ENCODE assay signal across 8 cellular contexts in genomic region chr18:11909081-11909410, GRCh38. TPM values are rescaled to one million over a fixed set of nuclear protein-coding genes. Genes with fewer than 3 reads are reported as not detected.
DNase-seq lines count a peak whose midpoint lies in the region; FAIRE-seq and TF ChIP-seq lines count a peak whose summit lies in the region.

No MANE protein-coding gene starts in this region.

- H3K9me3 Mint-ChIP-seq in progenitor cell of endocrine pancreas (ENCODE audit: low read depth) = no peaks in the 10 kb centered on the region

- no peaks in the 10 kb centered on the region for H3K36me3 Mint-ChIP-seq in progenitor cell of endocrine pancreas (ENCODE audit: insufficient read depth)

- H3K4me1 ChIP-seq in esophagus squamous epithelium = peaks cover 9 to 25% (median 12%) of the 10 kb centered on the region in 3 donors

- H3K27me3 ChIP-seq in esophagus squamous epithelium = no peaks in the 10 kb centered on the region

- 0 to 4% methylated on average over 8 of the region's 8 CpGs for WGBS in esophagus squamous epithelium, 2 donors

- FAIRE-seq in GM19239 (lab: Jason Lieb, UNC) = peak; percentile 82

- CTCF ChIA-PET in RWPE1 (lab: Yijun Ruan, JAX) = interaction anchor here (0.9 kb wide), 1 partner anchor 86 kb away, joined by 5 read pairs; no protein-coding TSS in a partner anchor

- no peaks in the 10 kb centered on the region for H3K9me3 ChIP-seq in esophagus squamous epithelium

- no peak for TF ChIP-seq CTCF in RWPE1 (conservative IDR thresholded peaks at IDR 0.05; ENCODE audit: low read depth)
- TF ChIP-seq CTCF in esophagus squamous epithelium (IDR thresholded peaks at IDR 0.05) = no peak
- TF ChIP-seq CTCF in progenitor cell of endocrine pancreas (IDR thresholded peaks at IDR 0.05; ENCODE audit: unreplicated experiment) = no peak

- no peaks in the 10 kb centered on the region for H3K27me3 Mint-ChIP-seq in progenitor cell of endocrine pancreas

- peak overlapping the region; percentile 91 for H3K27ac Mint-ChIP-seq in progenitor cell of endocrine pancreas

- peaks cover 20% of the 10 kb centered on the region for H3K4me1 Mint-ChIP-seq in progenitor cell of endocrine pancreas (ENCODE audit: low read depth)

- TF ChIP-seq POLR2A in esophagus squamous epithelium (IDR thresholded peaks at IDR 0.05) = no peak

- peak overlapping the region; percentile 81 to 93 (median 88) for H3K4me3 ChIP-seq in esophagus squamous epithelium

- POLR2A ChIA-PET in RWPE1 (lab: Yijun Ruan, JAX; ENCODE audit: low non-redundant PET) = no interaction called here

- H3K36me3 ChIP-seq in esophagus squamous epithelium = peaks cover 0 to 17% (median 0%) of the 10 kb centered on the region in 3 donors

- H3K4me3 Mint-ChIP-seq in progenitor cell of endocrine pancreas (ENCODE audit: low read depth) = peak overlapping the region; percentile 77

- DNase-seq in GM19239 (ENCODE audit: insufficient read length, low spot score) = no peak
- no peak for DNase-seq in RWPE1 (ENCODE audit: low spot score)
- DNase-seq in esophagus squamous epithelium (lab: John Stamatoyannopoulos, UW) = no peak
- no peak for DNase-seq in progenitor cell of endocrine pancreas (ENCODE audit: low spot score, unreplicated experiment)
- DNase-seq in stimulated activated CD4-positive, alpha-beta T cell treated with anti-CD3 and anti-CD28 coated beads, Interleukin-2, amount 100 ng/mL, for 48 hours = no peak
- DNase-seq in NCI-H1436 (lab: John Stamatoyannopoulos, UW) = no peak
- DNase-seq in CD1c-positive myeloid dendritic cell (ENCODE audit: extremely low spot score) = no peak
- DNase-seq in NCI-H69 (lab: John Stamatoyannopoulos, UW) = no peak

- intact Hi-C loops in esophagus squamous epithelium (cut with DNase I) = no loop called here

- H3K27ac ChIP-seq in RWPE1 (peak overlapping the region; percentile 90), esophagus squamous epithelium (peak overlapping the region; percentile 97 to 100 (median 100))

RNA-seq across cellular contexts. Expression of gene MPPE1, which starts 0.9 kb away (rescaled TPM):
- total RNA-seq in esophagus squamous epithelium = 10 to 100 TPM; 13.9 to 22.4 (median 15.6) TPM
- 27.4 and 37.4 TPM in 2 replicates for total RNA-seq in progenitor cell of endocrine pancreas

RNA-seq across cellular contexts. Expression of gene CHMP1B, which starts 57.8 kb away (rescaled TPM):
- 10 to 100 TPM; 35.3 to 48.3 (median 42.3) TPM for total RNA-seq in esophagus squamous epithelium
- 48.0 and 48.3 TPM in 2 replicates for total RNA-seq in progenitor cell of endocrine pancreas
